17 cellular contexts compared by ENCODE assay signal in the genomic region with DNA sequence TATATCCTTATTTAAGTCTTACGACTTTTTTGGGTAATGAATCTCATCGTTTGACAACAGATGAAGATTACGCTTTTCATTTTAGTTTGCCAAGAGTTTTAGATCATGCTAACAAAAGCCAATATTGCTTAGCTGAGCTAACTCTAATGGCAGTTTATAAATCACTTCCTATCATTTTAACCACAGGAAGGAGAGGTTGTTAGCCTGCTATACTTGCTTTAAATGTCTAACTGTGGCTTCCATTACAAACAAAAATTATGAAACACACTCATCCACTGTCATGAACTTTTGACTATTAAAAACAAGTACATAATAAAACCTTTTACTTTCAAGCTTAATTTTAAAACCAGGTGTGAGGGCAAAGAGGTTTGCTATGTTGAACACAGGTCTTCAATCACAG. TPM values are rescaled to one million over a fixed set of nuclear protein-coding genes. Genes with fewer than 3 reads are reported as not detected.
DNase-seq lines count a peak whose midpoint lies in the region; ATAC-seq, FAIRE-seq and TF ChIP-seq lines count a peak whose summit lies in the region.
"Had no signal": no experiment of that assay in that cellular context is flagged by ENCODE, and none has a peak within 500 bp of the region (broad histone marks: within the 10 kb centered on the region; RNA-seq: fewer than 3 reads in every experiment).

No MANE protein-coding gene starts in this region.

- H3K9me3 Mint-ChIP-seq in T-cell = no peaks in the 10 kb centered on the region
- H3K9me3 Mint-ChIP-seq: stimulated activated memory B cell treated with anti-CD40 and anti-IgM and Interleukin-4, amounts not matched to agents 10 μg/mL and 1 μg/mL and 100 μg/mL, for 72 hours had no signal

- no peaks in the 10 kb centered on the region for H4K20me1 ChIP-seq in DND-41 (ENCODE audit: insufficient read depth, low read length)
- no peaks in the 10 kb centered on the region for H4K20me1 ChIP-seq in MM.1S (ENCODE audit: insufficient read depth, low read length)

- POLR2A ChIA-PET in T-cell (lab: Charles Lee) = interaction anchor here in 1 of 2 donors (0.5 kb wide), 1 partner anchor 12 kb away, joined by 4 read pairs; no protein-coding TSS in a partner anchor
- POLR2A ChIA-PET in GM10248 (lab: Yijun Ruan, JAX) = no interaction called here

- no peaks in the 10 kb centered on the region for H3K27me3 ChIP-seq in ACC112 (ENCODE audit: insufficient read depth, low read length)
- H3K27me3 ChIP-seq in DND-41 (ENCODE audit: insufficient read depth, low read length, poor library complexity) = no peaks in the 10 kb centered on the region
- H3K27me3 ChIP-seq in effector memory CD4-positive, alpha-beta T cell (replicated peaks; ENCODE audit: control insufficient read depth, insufficient read depth, low read length, poor library complexity, severe bottlenecking) = no peaks in the 10 kb centered on the region
- no peaks in the 10 kb centered on the region for H3K27me3 ChIP-seq in MM.1S (replicated peaks; ENCODE audit: insufficient read depth, low read length)
- H3K27me3 ChIP-seq: gastrocnemius medialis had no signal

- H3F3A ChIP-seq in MM.1S (ENCODE audit: insufficient read depth, low read length) = no peaks in the 10 kb centered on the region

- H3K4me1 Mint-ChIP-seq in T-cell = peaks cover 16 to 33% (median 29%) of the 10 kb centered on the region in 3 donors
- H3K4me1 Mint-ChIP-seq: stimulated activated memory B cell treated with anti-CD40 and anti-IgM and Interleukin-4, amounts not matched to agents 10 μg/mL and 1 μg/mL and 100 μg/mL, for 72 hours had no signal

- peaks cover 49% of the 10 kb centered on the region for H3K4me1 ChIP-seq in ACC112 (ENCODE audit: control insufficient read depth, insufficient read depth, low read length, unreplicated experiment)
- peaks cover 29% of the 10 kb centered on the region for H3K4me1 ChIP-seq in DND-41 (ENCODE audit: insufficient read depth, low read length)
- peaks cover 8% of the 10 kb centered on the region for H3K4me1 ChIP-seq in effector memory CD4-positive, alpha-beta T cell (ENCODE audit: control insufficient read depth, insufficient read depth, low read length, poor library complexity, severe bottlenecking)
- no peaks in the 10 kb centered on the region for H3K4me1 ChIP-seq in MM.1S (ENCODE audit: low read length)
- H3K4me1 ChIP-seq: gastrocnemius medialis had no signal

- peak overlapping the region; percentile 28 to 54 (median 32) for H3K4me3 Mint-ChIP-seq in T-cell
- H3K4me3 Mint-ChIP-seq: stimulated activated memory B cell treated with anti-CD40 and anti-IgM and Interleukin-4, amounts not matched to agents 10 μg/mL and 1 μg/mL and 100 μg/mL, for 72 hours had no signal

- H3K79me2 ChIP-seq in ACC112 (ENCODE audit: control insufficient read depth, insufficient read depth, low read length, unreplicated experiment) (no peaks in the 10 kb centered on the region), DND-41 (ENCODE audit: insufficient read depth, low read length) (no peaks in the 10 kb centered on the region), MM.1S (ENCODE audit: low read length) (no peaks in the 10 kb centered on the region)

- peak overlapping the region; percentile 38 for H3K9ac ChIP-seq in DND-41 (ENCODE audit: low read depth, low read length)
- H3K9ac ChIP-seq in MM.1S (ENCODE audit: low read length) = no peak overlapping the region

- peak overlapping the region; percentile 79 to 88 for H3K27ac Mint-ChIP-seq in T-cell

- H3K27ac ChIP-seq in ACC112 (ENCODE audit: low read depth, low read length) (peak overlapping the region; percentile 86), DND-41 (ENCODE audit: low read length) (peak overlapping the region; percentile 80), MM.1S (ENCODE audit: low read length) (no peak overlapping the region)
- H3K27ac ChIP-seq in effector memory CD4-positive, alpha-beta T cell (ENCODE audit: insufficient read depth, low read length, poor library complexity, severe bottlenecking) = peak overlapping the region; percentile 11
- H3K27ac ChIP-seq: C4-2B, gastrocnemius medialis had no signal

- H3K9me3 ChIP-seq in DND-41 (ENCODE audit: insufficient read depth, low read length, severe bottlenecking) (no peaks in the 10 kb centered on the region), MM.1S (replicated peaks; ENCODE audit: insufficient read depth, low read length) (no peaks in the 10 kb centered on the region)
- no peaks in the 10 kb centered on the region for H3K9me3 ChIP-seq in effector memory CD4-positive, alpha-beta T cell (ENCODE audit: control insufficient read depth, low read length)
- H3K9me3 ChIP-seq: gastrocnemius medialis had no signal

- no peaks in the 10 kb centered on the region for H3K27me3 Mint-ChIP-seq in T-cell
- H3K27me3 Mint-ChIP-seq: stimulated activated memory B cell treated with anti-CD40 and anti-IgM and Interleukin-4, amounts not matched to agents 10 μg/mL and 1 μg/mL and 100 μg/mL, for 72 hours had no signal

- ATAC-seq in DND-41 (ENCODE audit: insufficient read depth, low read depth) (peak; percentile 49), T-cell (replicated peaks in 1 of 4) (peak in 1 of 4 experiments; percentile 30)
- ATAC-seq: gastrocnemius medialis had no signal

- no peaks in the 10 kb centered on the region for H3K36me3 Mint-ChIP-seq in T-cell
- H3K36me3 Mint-ChIP-seq: stimulated activated memory B cell treated with anti-CD40 and anti-IgM and Interleukin-4, amounts not matched to agents 10 μg/mL and 1 μg/mL and 100 μg/mL, for 72 hours had no signal

- no peak for FAIRE-seq in D721Med (lab: Jason Lieb, UNC)
- FAIRE-seq: G401.6, islet of Langerhans had no signal

- H3K4me3 ChIP-seq in ACC112 (ENCODE audit: low read depth, low read length) = peak overlapping the region; percentile 26; the same call in 1 of the 2 replicates
- no peak overlapping the region for H3K4me3 ChIP-seq in DND-41 (ENCODE audit: low read depth in 1 of 2, low read length in 2 of 2)
- no peak overlapping the region for H3K4me3 ChIP-seq in effector memory CD4-positive, alpha-beta T cell (ENCODE audit: insufficient read depth, low read depth, low read length, poor library complexity, severe bottlenecking)
- H3K4me3 ChIP-seq in MM.1S (ENCODE audit: low read length) = no peak overlapping the region
- H3K4me3 ChIP-seq: gastrocnemius medialis had no signal

- DNase-seq in DND-41 (no peak), T-cell (no peak), MM.1S (no peak), GM10248 (ENCODE audit: extremely low spot score) (no peak), D721Med (ENCODE audit: insufficient read length, low spot score) (no peak)
- DNase-seq in effector memory CD4-positive, alpha-beta T cell = no peak
- no peak for DNase-seq in stimulated activated CD4-positive, alpha-beta T cell treated with anti-CD3 and anti-CD28 coated beads, Interleukin-2, amount 100 ng/mL, for 48 hours
- DNase-seq: anterior cingulate cortex, gastrocnemius medialis, H7, NCI-H1105, NCI-H446 had no signal

- H3K9me2 ChIP-seq in MM.1S (replicated peaks; ENCODE audit: insufficient read depth, low read length) = no peaks in the 10 kb centered on the region

- TF ChIP-seq CTCF in DND-41 (IDR thresholded peaks at IDR 0.05; ENCODE audit: borderline replicate concordance, extremely low read depth, low read length, poor library complexity, severe bottlenecking) (no peak), MM.1S (IDR thresholded peaks at IDR 0.05; ENCODE audit: low read length) (no peak), GM10248 (IDR thresholded peaks at IDR 0.05; ENCODE audit: control extremely low read depth, extremely low read depth, low read depth, missing control alignments) (no peak), D721Med (IDR thresholded peaks at IDR 0.05; ENCODE audit: insufficient read depth, missing control alignments) (no peak)

- CTCF ChIA-PET in T-cell (lab: Charles Lee) (no interaction called here), GM10248 (lab: Yijun Ruan, JAX) (interaction anchor here (1.4 kb wide), 1 partner anchor 48 kb away, joined by 3 read pairs; no protein-coding TSS in a partner anchor)

- H3K4me2 ChIP-seq in DND-41 (ENCODE audit: insufficient read depth, low read length) (peak overlapping the region; percentile 53), MM.1S (ENCODE audit: low read depth, low read length) (no peak overlapping the region)

- H2AFZ ChIP-seq in ACC112 (ENCODE audit: low read length, unreplicated experiment) (peak overlapping the region; percentile 47), DND-41 (ENCODE audit: low read depth, low read length) (no peak overlapping the region; the same call in 1 of the 2 replicates), MM.1S (ENCODE audit: low read length) (no peak overlapping the region)

- H3K36me3 ChIP-seq in ACC112 (ENCODE audit: insufficient read depth, low read length) (no peaks in the 10 kb centered on the region), DND-41 (ENCODE audit: insufficient read depth, low read length) (no peaks in the 10 kb centered on the region), MM.1S (replicated peaks; ENCODE audit: insufficient read depth, low read length) (no peaks in the 10 kb centered on the region)
- no peaks in the 10 kb centered on the region for H3K36me3 ChIP-seq in effector memory CD4-positive, alpha-beta T cell (ENCODE audit: control insufficient read depth, insufficient read depth, low read length)
- H3K36me3 ChIP-seq: gastrocnemius medialis had no signal

RNA-seq across cellular contexts. Expression of a gene that starts 53.7 kb away (rescaled TPM):
- total RNA-seq in T-cell = 100 to 1,000 TPM in 4 of 5 donors, 10 to 100 TPM in 1; 98.9 to 200 (median 167) TPM
